In genomic region chr9:117492476-117492875, GRCh38 we compare ENCODE assay signal across 25 cellular contexts.
"Had no signal": no experiment of that assay in that cellular context is flagged by ENCODE, and none has a peak within 500 bp of the region (broad histone marks: within the 10 kb centered on the region; RNA-seq: fewer than 3 reads in every experiment).

No MANE protein-coding gene starts in this region.

- H3K27ac ChIP-seq: ascending aorta, brain microvascular endothelial cell, foreskin keratinocyte, left ventricle myocardium inferior, right atrium auricular region, thoracic aorta, vagina had no signal

- H3K4me1 ChIP-seq: ascending aorta, foreskin keratinocyte, vagina had no signal

- H3K4me3 Mint-ChIP-seq: activated CD4-positive, alpha-beta memory T cell treated with anti-CD3 and anti-CD28 coated beads for 36 hours; activated naive CD4-positive, alpha-beta T cell treated with anti-CD3 and anti-CD28 coated beads, Interleukin-2, amount 50 U/mL, for 24 hours; activated T-cell treated with anti-CD3 and anti-CD28 coated beads, Interleukin-2, amount 50 U/mL, for 72 hours; immature natural killer cell; nephron progenitor cell; stimulated activated naive CD8-positive, alpha-beta T cell treated with anti-CD3 and anti-CD28 coated beads, Interleukin-15, Interleukin-2, amounts not matched to agents 100 ng/mL and 50 ng/mL, for 24 hours; type B pancreatic cell; WTC11 had no signal

- H3K36me3 ChIP-seq: ascending aorta, brain microvascular endothelial cell, left ventricle myocardium inferior, right atrium auricular region, thoracic aorta, vagina had no signal

- H3K27ac Mint-ChIP-seq: activated CD4-positive, alpha-beta memory T cell treated with anti-CD3 and anti-CD28 coated beads for 36 hours; activated naive CD4-positive, alpha-beta T cell treated with anti-CD3 and anti-CD28 coated beads, Interleukin-2, amount 50 U/mL, for 24 hours; activated T-cell treated with anti-CD3 and anti-CD28 coated beads, Interleukin-2, amount 50 U/mL, for 72 hours; immature natural killer cell; progenitor cell of endocrine pancreas; stimulated activated naive CD8-positive, alpha-beta T cell treated with anti-CD3 and anti-CD28 coated beads, Interleukin-15, Interleukin-2, amounts not matched to agents 100 ng/mL and 50 ng/mL, for 24 hours; type B pancreatic cell; WTC11 had no signal

- H3K4me3 ChIP-seq: ascending aorta, left ventricle myocardium inferior, right atrium auricular region, thoracic aorta, vagina had no signal

- ATAC-seq: activated T-cell treated with anti-CD3 and anti-CD28 coated beads, Interleukin-2, amount 50 U/mL, for 72 hours; foreskin keratinocyte; WTC11 had no signal

- H3K9me3 Mint-ChIP-seq: type B pancreatic cell had no signal

- H3K27me3 ChIP-seq: ascending aorta, brain microvascular endothelial cell, foreskin keratinocyte, right atrium auricular region, vagina had no signal

- H3K36me3 Mint-ChIP-seq: activated CD4-positive, alpha-beta memory T cell treated with anti-CD3 and anti-CD28 coated beads for 36 hours; activated naive CD4-positive, alpha-beta T cell treated with anti-CD3 and anti-CD28 coated beads, Interleukin-2, amount 50 U/mL, for 24 hours; immature natural killer cell; type B pancreatic cell; WTC11 had no signal

- DNase-seq: activated CD4-positive, alpha-beta memory T cell treated with anti-CD3 and anti-CD28 coated beads for 36 hours; activated CD4-positive, alpha-beta T cell treated with anti-CD3 and anti-CD28 coated beads for 4 hours; activated gamma-delta T cell; activated T-cell treated with anti-CD3 and anti-CD28 coated beads, Interleukin-2, amount 50 U/mL, for 72 hours; brain microvascular endothelial cell; central memory CD4-positive, alpha-beta T cell; dermis blood vessel endothelial cell; effector memory CD4-positive, alpha-beta T cell; foreskin keratinocyte; immature natural killer cell; kidney glomerular epithelial cell; left ventricle myocardium inferior; mammary epithelial cell; nephron progenitor cell; stimulated activated CD4-positive, alpha-beta T cell treated with anti-CD3 and anti-CD28 coated beads, Interleukin-12 subunit alpha, Interleukin-12 subunit beta, amount 100 ng/mL, for 4 hours; T-helper 9 cell had no signal

- H3K27me3 Mint-ChIP-seq: activated CD4-positive, alpha-beta memory T cell treated with anti-CD3 and anti-CD28 coated beads for 36 hours had no signal

- H3K4me1 Mint-ChIP-seq: activated naive CD4-positive, alpha-beta T cell treated with anti-CD3 and anti-CD28 coated beads, Interleukin-2, amount 50 U/mL, for 24 hours had no signal

- H3K9me3 ChIP-seq: ascending aorta, left ventricle myocardium inferior, right atrium auricular region, thoracic aorta, vagina had no signal
